In genomic region chr3:115147329-115148141, GRCh38 we compare ENCODE assay signal across 8 cellular contexts. TPM values are rescaled to one million over a fixed set of nuclear protein-coding genes. Genes with fewer than 3 reads are reported as not detected.
A peak's percentile ranks its signal among the peaks of the same experiment; 100 is the strongest.
DNase-seq lines count a peak whose midpoint lies in the region; ATAC-seq and TF ChIP-seq lines count a peak whose summit lies in the region.

No MANE protein-coding gene starts in this region.

- H3K27me3 ChIP-seq in esophagus (ENCODE audit: control insufficient read depth in 1 of 2, insufficient read depth in 2 of 2, low read length in 2 of 2) (no peaks in the 10 kb centered on the region), mucosa of rectum (ENCODE audit: control insufficient read depth in 2 of 2, insufficient read depth in 2 of 2, low read length in 2 of 2) (no peaks in the 10 kb centered on the region)

- H3K27ac ChIP-seq in esophagus (ENCODE audit: low read depth in 2 of 2, low read length in 1 of 2) (peak overlapping the region; percentile 99 to 100), mucosa of rectum (ENCODE audit: low read depth in 2 of 2, low read length in 2 of 2) (peak overlapping the region; percentile 96)

- peak; percentile 100 for DNase-seq in DMS53 (lab: John Stamatoyannopoulos, UW)
- DNase-seq in Jurkat, Clone E6-1 (ENCODE audit: low read depth, low spot score) = peak; percentile 99
- peak; percentile 95 to 96 for DNase-seq in activated T-cell treated with anti-CD3 and anti-CD28 coated beads, Interleukin-2, amount 50 U/mL, for 48 hours
- DNase-seq in stimulated activated CD8-positive, alpha-beta memory T cell treated with anti-CD3 and anti-CD28 coated beads, Interleukin-4, amount 100 ng/mL, for 4 hours (ENCODE audit: low read depth in 2 of 2, low spot score in 1 of 2) = peak; percentile 90 to 96

- peak; percentile 84 for ATAC-seq in GM21717 (IDR thresholded peaks at IDR 0.05; ENCODE audit: unreplicated experiment)

- H3K9me3 ChIP-seq in esophagus (ENCODE audit: control insufficient read depth in 2 of 2, insufficient read depth in 1 of 2, low read depth in 1 of 2, low read length in 1 of 2) (no peaks in the 10 kb centered on the region), mucosa of rectum (ENCODE audit: control insufficient read depth in 2 of 2, low read length in 2 of 2) (no peaks in the 10 kb centered on the region)

- H3K36me3 ChIP-seq in esophagus (ENCODE audit: control insufficient read depth in 2 of 2, insufficient read depth in 2 of 2, low read length in 1 of 2) = no peaks in the 10 kb centered on the region
- no peaks in the 10 kb centered on the region for H3K36me3 ChIP-seq in mucosa of rectum (ENCODE audit: control insufficient read depth in 2 of 2, insufficient read depth in 2 of 2, low read length in 2 of 2)

- H3K4me1 ChIP-seq in esophagus (ENCODE audit: control insufficient read depth in 2 of 2, insufficient read depth in 2 of 2, low read length in 1 of 2) (no peaks in the 10 kb centered on the region), mucosa of rectum (ENCODE audit: control insufficient read depth in 2 of 2, insufficient read depth in 2 of 2, low read length in 2 of 2) (peaks cover 0 to 3% of the 10 kb centered on the region in 2 donors)

- WGBS in esophagus, 2 donors = 1% methylated on average over 45 to 54 of the region's 54 CpGs

- peak overlapping the region; percentile 84 to 90 for H3K9ac ChIP-seq in mucosa of rectum (ENCODE audit: low read depth in 1 of 2, low read length in 2 of 2)

- H3K4me3 ChIP-seq in Jurkat, Clone E6-1 (ENCODE audit: low read length) = peak overlapping the region; percentile 77
- H3K4me3 ChIP-seq in esophagus (ENCODE audit: low read depth in 1 of 2, low read length in 2 of 2) (peak overlapping the region; percentile 89 to 95), mucosa of rectum (ENCODE audit: low read length in 2 of 2) (peak overlapping the region; percentile 72 to 89)

TF ChIP-seq in PFSK-1, 5 proteins besides CTCF, POLR2A, EP300 and RAD21:
- TF ChIP-seq SIN3A (IDR thresholded peaks at IDR 0.05; ENCODE audit: borderline replicate concordance, insufficient read depth, low read length) (no peak), FOXP2 (optimal IDR thresholded peaks at IDR 0.05; ENCODE audit: borderline replicate concordance, extremely low read depth, extremely low read length, insufficient read depth) (peak; percentile 86), POLR2AphosphoS5 (IDR thresholded peaks at IDR 0.05; ENCODE audit: low read depth, low read length) (peak; percentile 63), REST (IDR thresholded peaks at IDR 0.05; ENCODE audit: insufficient read depth in 1 of 2, low read depth in 2 of 2, low read length in 2 of 2) (no peak), TAF1 (IDR thresholded peaks at IDR 0.05; ENCODE audit: borderline replicate concordance, insufficient read depth, low read length) (no peak)

RNA-seq across cellular contexts. Expression of gene ZBTB20, which starts 0.4 kb away (rescaled TPM):
- polyA plus RNA-seq in Jurkat, Clone E6-1 (2012; ENCODE audit: insufficient read depth, insufficient read length) = 2.5 TPM
- polyA plus RNA-seq in PFSK-1 (2012; ENCODE audit: insufficient read length, low read depth) = 0.41 TPM
- polyA plus RNA-seq in esophagus = 1 to 10 TPM in 1 of 2 donors, under 1 TPM in 1; 0.16 to 1.3 TPM

Comparison
In these comparisons a context has a peak if more than half of its experiments do, and no peak if none do; other contexts are left out.
1. Peak in every context shown above with its lines: DNase-seq, ATAC-seq, H3K4me3 ChIP-seq and H3K27ac ChIP-seq.